In the genomic region with DNA sequence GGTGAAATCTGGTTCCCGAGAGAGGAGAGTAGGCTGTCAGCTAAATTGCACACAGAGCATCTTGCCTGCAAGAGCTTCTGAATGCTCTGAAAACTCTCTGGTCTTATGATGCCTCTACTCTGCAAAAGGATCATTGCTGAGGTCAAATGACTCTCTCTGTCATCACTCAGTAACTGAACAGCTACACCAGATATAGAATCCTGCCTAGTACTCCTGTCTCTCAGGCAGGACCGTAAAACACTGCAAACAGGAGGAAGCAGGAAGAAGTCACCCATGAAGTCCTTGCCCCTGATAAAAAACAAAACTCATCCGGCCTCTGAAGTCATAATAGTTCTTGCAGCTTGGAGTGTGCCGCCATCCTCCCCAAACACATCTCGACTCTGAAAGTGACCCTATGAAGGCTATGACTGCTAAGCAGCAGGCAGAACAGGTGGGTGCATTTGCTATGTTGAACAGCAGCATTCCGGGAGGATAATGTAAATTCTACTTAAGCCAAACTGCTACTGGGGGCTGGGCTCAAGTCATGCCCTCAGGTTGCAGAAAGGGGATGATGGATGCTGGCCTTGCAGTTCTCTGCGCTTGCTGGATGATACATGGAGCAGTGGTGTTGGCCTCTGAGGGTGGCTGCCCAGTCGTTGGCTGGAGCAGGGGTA, we compare ENCODE assay signal across 17 cellular contexts.
A peak's percentile ranks its signal among the peaks of the same experiment; 100 is the strongest.
DNase-seq lines count a peak whose midpoint lies in the region; ATAC-seq and TF ChIP-seq lines count a peak whose summit lies in the region.
"Had no signal": no experiment of that assay in that cellular context is flagged by ENCODE, and none has a peak within 500 bp of the region (broad histone marks: within the 10 kb centered on the region; RNA-seq: fewer than 3 reads in every experiment).

No MANE protein-coding gene starts in this region.

- no peaks in the 10 kb centered on the region for H3K79me2 ChIP-seq in smooth muscle cell (ENCODE audit: low read depth)

- TF ChIP-seq CTCF in smooth muscle cell (IDR thresholded peaks at IDR 0.05; ENCODE audit: borderline replicate concordance, insufficient read depth, poor library complexity, severe bottlenecking) = no peak

- no peaks in the 10 kb centered on the region for H4K20me1 ChIP-seq in smooth muscle cell (ENCODE audit: low read depth)

- no peak overlapping the region for H3K4me3 ChIP-seq in smooth muscle cell
- H3K4me3 ChIP-seq: MG63, uterus had no signal

- peaks cover 3% of the 10 kb centered on the region for H3F3A ChIP-seq in smooth muscle cell (ENCODE audit: low read depth)

- H3K36me3 ChIP-seq in smooth muscle cell (ENCODE audit: low read depth) = no peaks in the 10 kb centered on the region
- H3K36me3 ChIP-seq: MG63, uterus had no signal

- ATAC-seq in HG02623 (IDR thresholded peaks at IDR 0.05; ENCODE audit: unreplicated experiment) (no peak), SK-N-SH treated with all-trans-retinoic acid at 6 μM for 48 hours (no peak)
- ATAC-seq: activated CD8-positive, alpha-beta T cell treated with anti-CD3 and anti-CD28 coated beads for 36 hours; naive thymus-derived CD8-positive, alpha-beta T cell; Right ventricle myocardium inferior; stimulated activated effector memory CD8-positive, alpha-beta T cell treated with anti-CD3 and anti-CD28 coated beads, Interleukin-12 subunit alpha, Interleukin-12 subunit beta, amount 100 ng/mL, for 72 hours had no signal

- no peaks in the 10 kb centered on the region for H3K27me3 ChIP-seq in smooth muscle cell (ENCODE audit: low read depth)
- H3K27me3 ChIP-seq: MG63, uterus had no signal

- peak; percentile 76 for DNase-seq in HCEC 1CT
- DNase-seq in cerebellar cortex (ENCODE audit: low spot score) = peak; percentile 82
- DNase-seq in kidney glomerular epithelial cell (lab: John Stamatoyannopoulos, UW) = peak; percentile 68
- no peak for DNase-seq in smooth muscle cell (lab: John Stamatoyannopoulos, UW; ENCODE audit: unreplicated experiment)
- DNase-seq in OCI-M1 (lab: John Stamatoyannopoulos, UW) = no peak
- DNase-seq: activated CD8-positive, alpha-beta T cell treated with anti-CD3 and anti-CD28 coated beads for 36 hours; C1 segment of cervical spinal cord; MG63; naive thymus-derived CD8-positive, alpha-beta T cell; NCI-H2081 treated with DMSO at 0.1 percent for 48 hours; stimulated activated CD4-positive, alpha-beta T cell treated with anti-CD3 and anti-CD28 coated beads, Interleukin-4, amount 100 ng/mL, for 24 hours; T1000; uterus had no signal

- peak overlapping the region; percentile 19 for H3K4me2 ChIP-seq in smooth muscle cell

- no peak overlapping the region for H2AFZ ChIP-seq in smooth muscle cell (ENCODE audit: low read depth)

- no peaks in the 10 kb centered on the region for H3K4me1 ChIP-seq in smooth muscle cell (ENCODE audit: low read depth)
- H3K4me1 ChIP-seq: uterus had no signal

- no peak overlapping the region for H3K9ac ChIP-seq in smooth muscle cell (ENCODE audit: low read depth)

- H3K27ac ChIP-seq in smooth muscle cell (ENCODE audit: low read depth) = no peak overlapping the region
- H3K27ac ChIP-seq: uterus had no signal

- H3K9me3 ChIP-seq in smooth muscle cell (replicated peaks; ENCODE audit: low read depth) = no peaks in the 10 kb centered on the region
- H3K9me3 ChIP-seq: MG63, uterus had no signal

- 53% methylated on average over 8 of the region's 8 CpGs for WGBS in smooth muscle cell (ENCODE audit: low lambda C conversion rate)

TF ChIP-seq in SK-N-SH treated with all-trans-retinoic acid at 6 μM for 48 hours, 23 proteins besides CTCF, POLR2A, EP300 and RAD21:
- no peak for TF ChIP-seq SNAI2 (CRISPR knock-in tag; IDR thresholded peaks at IDR 0.05)
- no peak for TF ChIP-seq ZNF8 (CRISPR knock-in tag; IDR thresholded peaks at IDR 0.05)
- TF ChIP-seq, protein P1, sequence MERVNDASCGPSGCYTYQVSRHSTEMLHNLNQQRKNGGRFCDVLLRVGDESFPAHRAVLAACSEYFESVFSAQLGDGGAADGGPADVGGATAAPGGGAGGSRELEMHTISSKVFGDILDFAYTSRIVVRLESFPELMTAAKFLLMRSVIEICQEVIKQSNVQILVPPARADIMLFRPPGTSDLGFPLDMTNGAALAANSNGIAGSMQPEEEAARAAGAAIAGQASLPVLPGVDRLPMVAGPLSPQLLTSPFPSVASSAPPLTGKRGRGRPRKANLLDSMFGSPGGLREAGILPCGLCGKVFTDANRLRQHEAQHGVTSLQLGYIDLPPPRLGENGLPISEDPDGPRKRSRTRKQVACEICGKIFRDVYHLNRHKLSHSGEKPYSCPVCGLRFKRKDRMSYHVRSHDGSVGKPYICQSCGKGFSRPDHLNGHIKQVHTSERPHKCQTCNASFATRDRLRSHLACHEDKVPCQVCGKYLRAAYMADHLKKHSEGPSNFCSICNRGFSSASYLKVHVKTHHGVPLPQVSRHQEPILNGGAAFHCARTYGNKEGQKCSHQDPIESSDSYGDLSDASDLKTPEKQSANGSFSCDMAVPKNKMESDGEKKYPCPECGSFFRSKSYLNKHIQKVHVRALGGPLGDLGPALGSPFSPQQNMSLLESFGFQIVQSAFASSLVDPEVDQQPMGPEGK (CRISPR knock-in tag; IDR thresholded peaks at IDR 0.05; ENCODE audit: borderline replicate concordance) = no peak
- no peak for TF ChIP-seq GLIS3 (CRISPR knock-in tag; IDR thresholded peaks at IDR 0.05)
- TF ChIP-seq, protein P2, sequence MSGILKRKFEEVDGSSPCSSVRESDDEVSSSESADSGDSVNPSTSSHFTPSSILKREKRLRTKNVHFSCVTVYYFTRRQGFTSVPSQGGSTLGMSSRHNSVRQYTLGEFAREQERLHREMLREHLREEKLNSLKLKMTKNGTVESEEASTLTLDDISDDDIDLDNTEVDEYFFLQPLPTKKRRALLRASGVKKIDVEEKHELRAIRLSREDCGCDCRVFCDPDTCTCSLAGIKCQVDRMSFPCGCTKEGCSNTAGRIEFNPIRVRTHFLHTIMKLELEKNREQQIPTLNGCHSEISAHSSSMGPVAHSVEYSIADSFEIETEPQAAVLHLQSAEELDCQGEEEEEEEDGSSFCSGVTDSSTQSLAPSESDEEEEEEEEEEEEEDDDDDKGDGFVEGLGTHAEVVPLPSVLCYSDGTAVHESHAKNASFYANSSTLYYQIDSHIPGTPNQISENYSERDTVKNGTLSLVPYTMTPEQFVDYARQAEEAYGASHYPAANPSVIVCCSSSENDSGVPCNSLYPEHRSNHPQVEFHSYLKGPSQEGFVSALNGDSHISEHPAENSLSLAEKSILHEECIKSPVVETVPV (CRISPR knock-in tag; IDR thresholded peaks at IDR 0.05) = no peak
- no peak for TF ChIP-seq ZNF565 (CRISPR knock-in tag; conservative IDR thresholded peaks at IDR 0.05; ENCODE audit: low read depth)
- TF ChIP-seq TCF4 (CRISPR knock-in tag; IDR thresholded peaks at IDR 0.05; ENCODE audit: borderline replicate concordance) = no peak
- TF ChIP-seq PPARA (CRISPR knock-in tag; IDR thresholded peaks at IDR 0.05; ENCODE audit: borderline replicate concordance) = no peak
- TF ChIP-seq, protein P3, sequence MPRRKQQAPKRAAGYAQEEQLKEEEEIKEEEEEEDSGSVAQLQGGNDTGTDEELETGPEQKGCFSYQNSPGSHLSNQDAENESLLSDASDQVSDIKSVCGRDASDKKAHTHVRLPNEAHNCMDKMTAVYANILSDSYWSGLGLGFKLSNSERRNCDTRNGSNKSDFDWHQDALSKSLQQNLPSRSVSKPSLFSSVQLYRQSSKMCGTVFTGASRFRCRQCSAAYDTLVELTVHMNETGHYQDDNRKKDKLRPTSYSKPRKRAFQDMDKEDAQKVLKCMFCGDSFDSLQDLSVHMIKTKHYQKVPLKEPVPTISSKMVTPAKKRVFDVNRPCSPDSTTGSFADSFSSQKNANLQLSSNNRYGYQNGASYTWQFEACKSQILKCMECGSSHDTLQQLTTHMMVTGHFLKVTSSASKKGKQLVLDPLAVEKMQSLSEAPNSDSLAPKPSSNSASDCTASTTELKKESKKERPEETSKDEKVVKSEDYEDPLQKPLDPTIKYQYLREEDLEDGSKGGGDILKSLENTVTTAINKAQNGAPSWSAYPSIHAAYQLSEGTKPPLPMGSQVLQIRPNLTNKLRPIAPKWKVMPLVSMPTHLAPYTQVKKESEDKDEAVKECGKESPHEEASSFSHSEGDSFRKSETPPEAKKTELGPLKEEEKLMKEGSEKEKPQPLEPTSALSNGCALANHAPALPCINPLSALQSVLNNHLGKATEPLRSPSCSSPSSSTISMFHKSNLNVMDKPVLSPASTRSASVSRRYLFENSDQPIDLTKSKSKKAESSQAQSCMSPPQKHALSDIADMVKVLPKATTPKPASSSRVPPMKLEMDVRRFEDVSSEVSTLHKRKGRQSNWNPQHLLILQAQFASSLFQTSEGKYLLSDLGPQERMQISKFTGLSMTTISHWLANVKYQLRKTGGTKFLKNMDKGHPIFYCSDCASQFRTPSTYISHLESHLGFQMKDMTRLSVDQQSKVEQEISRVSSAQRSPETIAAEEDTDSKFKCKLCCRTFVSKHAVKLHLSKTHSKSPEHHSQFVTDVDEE (CRISPR knock-in tag; IDR thresholded peaks at IDR 0.05) = no peak
- no peak for TF ChIP-seq TOX (CRISPR knock-in tag; IDR thresholded peaks at IDR 0.05; ENCODE audit: borderline replicate concordance)
- TF ChIP-seq ZFP30 (CRISPR knock-in tag; IDR thresholded peaks at IDR 0.05) = no peak

Comparison
In these comparisons a context has a peak if more than half of its experiments do, and no peak if none do; other contexts are left out.
1. DNase-seq: peak in HCEC 1CT (single experiment), cerebellar cortex (single experiment) and kidney glomerular epithelial cell (single experiment); none in smooth muscle cell (single experiment) and OCI-M1 (single experiment).